ENCODE assay signal across 24 cellular contexts in the genomic region with DNA sequence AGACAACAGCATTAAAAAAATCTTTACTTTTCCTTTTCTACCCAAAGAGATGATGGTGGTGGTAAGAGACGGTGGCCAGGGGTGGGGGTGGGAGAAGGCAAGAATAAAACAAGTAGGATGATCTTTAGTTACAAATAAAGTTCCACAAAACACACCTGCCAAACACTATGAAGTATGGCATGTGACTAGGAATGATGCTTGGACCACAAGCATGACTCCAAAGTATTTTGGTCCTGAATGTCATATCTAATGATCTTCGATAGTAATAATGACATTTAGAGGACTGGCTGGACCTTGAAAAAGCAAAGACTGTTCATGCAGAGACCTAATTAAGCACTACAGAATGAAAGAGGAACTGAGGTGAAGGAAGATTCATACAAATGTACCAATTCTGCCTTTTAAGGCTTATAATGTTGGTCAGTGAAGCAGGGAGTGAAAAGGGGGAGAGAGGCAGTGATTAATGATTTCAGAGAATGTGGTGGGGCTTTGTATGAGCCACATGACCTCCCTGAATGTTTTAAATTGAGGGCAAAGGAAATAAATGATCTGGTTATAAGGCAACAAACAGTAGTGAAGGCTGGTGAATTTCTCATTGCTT. TPM values are rescaled to one million over a fixed set of nuclear protein-coding genes. Genes with fewer than 3 reads are reported as not detected.
DNase-seq lines count a peak whose midpoint lies in the region; ATAC-seq and TF ChIP-seq lines count a peak whose summit lies in the region.
"Had no signal": no experiment of that assay in that cellular context is flagged by ENCODE, and none has a peak within 500 bp of the region (broad histone marks: within the 10 kb centered on the region; RNA-seq: fewer than 3 reads in every experiment).

No MANE protein-coding gene starts in this region.

- peak overlapping the region; percentile 56 for H3K4me3 ChIP-seq in DOHH2 (ENCODE audit: low read length)
- no peak overlapping the region for H3K4me3 ChIP-seq in kidney epithelial cell (ENCODE audit: low read depth, low read length)
- no peak overlapping the region for H3K4me3 ChIP-seq in upper lobe of left lung
- H3K4me3 ChIP-seq: GM23338, heart left ventricle, left lung, uterus had no signal

- H3K9me3 ChIP-seq in DOHH2 (ENCODE audit: control insufficient read depth, insufficient read depth, low read length), result no peaks in the 10 kb centered on the region
- no peaks in the 10 kb centered on the region for H3K9me3 ChIP-seq in upper lobe of left lung
- H3K9me3 ChIP-seq: Caco-2, heart left ventricle, left lung, uterus had no signal

- WGBS in upper lobe of left lung, 2 donors, result 85 to 89% methylated on average over 2 of the region's 2 CpGs

- peak overlapping the region; percentile 74 for H3K27ac ChIP-seq in DOHH2 (ENCODE audit: low read depth, low read length)
- H3K27ac ChIP-seq in upper lobe of left lung, result no peak overlapping the region
- H3K27ac ChIP-seq: heart left ventricle, left lung, uterus had no signal

- H3K4me1 ChIP-seq in DOHH2 (ENCODE audit: control insufficient read depth, low read length) (peaks cover 55% of the 10 kb centered on the region), upper lobe of left lung (no peaks in the 10 kb centered on the region)
- H3K4me1 ChIP-seq: Caco-2, left lung, uterus had no signal

- TF ChIP-seq CTCF in DOHH2 (IDR thresholded peaks at IDR 0.05; ENCODE audit: low read depth, low read length, poor library complexity, severe bottlenecking) (no peak), kidney epithelial cell (IDR thresholded peaks at IDR 0.05; ENCODE audit: insufficient read depth, low read length, poor library complexity, severe bottlenecking) (no peak), upper lobe of left lung (IDR thresholded peaks at IDR 0.05) (no peak)

- TF ChIP-seq EP300 in upper lobe of left lung (IDR thresholded peaks at IDR 0.05), result no peak

- no peaks in the 10 kb centered on the region for H3K79me2 ChIP-seq in DOHH2 (ENCODE audit: control insufficient read depth, low read length)

- no peaks in the 10 kb centered on the region for H3K9me2 ChIP-seq in DOHH2 (replicated peaks; ENCODE audit: control insufficient read depth, low read length)

- no peaks in the 10 kb centered on the region for H3K27me3 ChIP-seq in DOHH2 (ENCODE audit: control insufficient read depth, low read length)
- H3K27me3 ChIP-seq in kidney epithelial cell (ENCODE audit: control insufficient read depth, insufficient read depth, low read length), result no peaks in the 10 kb centered on the region
- H3K27me3 ChIP-seq in upper lobe of left lung, result no peaks in the 10 kb centered on the region
- H3K27me3 ChIP-seq: heart left ventricle, left lung, uterus had no signal

- peak; percentile 12 for DNase-seq in kidney epithelial cell (ENCODE audit: low read depth)
- DNase-seq in upper lobe of left lung, result no peak
- DNase-seq in GM03348 (ENCODE audit: low spot score), result no peak
- no peak for DNase-seq in GM19240 (ENCODE audit: insufficient read length, low spot score)
- no peak for DNase-seq in NCI-H345 (lab: John Stamatoyannopoulos, UW)
- DNase-seq: activated CD4-positive, alpha-beta T cell treated with anti-CD3 and anti-CD28 coated beads for 1 hour; activated CD8-positive, alpha-beta memory T cell treated with anti-CD3 and anti-CD28 coated beads for 24 hours; activated naive CD4-positive, alpha-beta T cell treated with Interleukin-2 at 50 U/mL for 16 hours; activated T-cell treated with anti-CD3 and anti-CD28 coated beads, Interleukin-2, amount 50 U/mL, for 4 hours; amygdala; Caco-2; heart left ventricle; left lung; midbrain; NCI-H1417; NCI-H2107; NCI-H526 treated with DMSO at 0.1 percent for 48 hours; stimulated activated CD4-positive, alpha-beta T cell treated with anti-CD3 and anti-CD28 coated beads, Interleukin-4, amount 100 ng/mL, for 24 hours; uterus had no signal

- peaks cover 7% of the 10 kb centered on the region; the same call in 1 of the 2 replicates for H3F3A ChIP-seq in DOHH2 (ENCODE audit: control insufficient read depth, insufficient read depth)

- peak overlapping the region; percentile 71 for H3K4me2 ChIP-seq in DOHH2 (ENCODE audit: low read length)
- H3K4me2 ChIP-seq: GM23338 had no signal

- no peak for TF ChIP-seq POLR2A in upper lobe of left lung (IDR thresholded peaks at IDR 0.05)

- H4K20me1 ChIP-seq in DOHH2 (ENCODE audit: control insufficient read depth, insufficient read depth, low read depth, low read length), result no peaks in the 10 kb centered on the region

- ATAC-seq in GM19328 (IDR thresholded peaks at IDR 0.05; ENCODE audit: unreplicated experiment) (peak; percentile 51), HG03175 (IDR thresholded peaks at IDR 0.05; ENCODE audit: unreplicated experiment) (peak; percentile 74), upper lobe of left lung (ENCODE audit: low FRiP score in 2 of 2) (no peak)
- ATAC-seq: activated T-cell treated with anti-CD3 and anti-CD28 coated beads, Interleukin-2, amount 50 U/mL, for 4 hours; GM23338; heart left ventricle; left lung; Right ventricle myocardium inferior had no signal

- H3K36me3 ChIP-seq in DOHH2 (ENCODE audit: control insufficient read depth, low read length) (no peaks in the 10 kb centered on the region), kidney epithelial cell (ENCODE audit: control insufficient read depth, insufficient read depth, low read length) (no peaks in the 10 kb centered on the region), upper lobe of left lung (no peaks in the 10 kb centered on the region)
- H3K36me3 ChIP-seq: left lung, uterus had no signal

RNA-seq across cellular contexts. Expression of gene DKK1, which starts 29.6 kb away (rescaled TPM):
- 4.7 and 6.1 TPM in 2 replicates for total RNA-seq in kidney epithelial cell
- total RNA-seq in upper lobe of left lung, result 10 to 100 TPM in 1 of 6 donors, 1 to 10 TPM in 3, not detected in 2; 3.1 to 11.7 (median 6.4) TPM
- total RNA-seq: GM23338, Right ventricle myocardium inferior had no signal

Comparison
In these comparisons a context has a peak if more than half of its experiments do, and no peak if none do; other contexts are left out.
1. ATAC-seq: peak in GM19328 (single experiment) and HG03175 (single experiment); none in upper lobe of left lung (0 of 2).